12 cellular contexts compared by ENCODE assay signal in the genomic region with DNA sequence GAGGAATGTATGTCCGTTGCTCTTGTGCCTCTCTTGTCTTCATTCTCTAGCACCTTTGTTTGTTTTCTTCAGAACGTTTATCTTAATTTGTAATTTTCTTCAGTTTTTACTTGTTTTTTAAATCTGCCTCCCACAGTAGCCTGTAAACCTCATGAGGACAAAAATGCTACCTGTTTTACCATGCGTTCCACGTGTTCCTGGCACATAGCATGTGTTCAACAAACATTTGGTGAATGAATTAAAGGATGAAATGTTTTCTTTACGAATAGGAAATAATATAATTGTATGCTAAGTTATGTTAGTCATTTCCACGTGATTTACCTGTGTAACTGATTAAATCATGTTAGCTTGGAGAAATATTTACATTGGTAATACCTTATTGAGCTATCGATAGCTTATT. TPM values are rescaled to one million over a fixed set of nuclear protein-coding genes. Genes with fewer than 3 reads are reported as not detected.
DNase-seq lines count a peak whose midpoint lies in the region; ATAC-seq and TF ChIP-seq lines count a peak whose summit lies in the region.
"Had no signal": no experiment of that assay in that cellular context is flagged by ENCODE, and none has a peak within 500 bp of the region (broad histone marks: within the 10 kb centered on the region; RNA-seq: fewer than 3 reads in every experiment).

No MANE protein-coding gene starts in this region.

- H3K4me1 ChIP-seq in cardiac muscle cell (ENCODE audit: low read depth) (peaks cover 11% of the 10 kb centered on the region), hepatocyte (ENCODE audit: insufficient read depth) (peaks cover 11% of the 10 kb centered on the region)

- no peak for ATAC-seq in Right ventricle myocardium inferior
- ATAC-seq in activated B cell treated with CpG ODN at 0.5 μM for 24 hours (ENCODE audit: low read depth), result no peak
- no peak for ATAC-seq in stimulated activated naive B cell treated with anti-CD40 and anti-IgM and Interleukin-4, amounts not matched to agents 10 μg/mL and 1 μg/mL and 100 μg/mL, for 72 hours (replicated peaks)
- ATAC-seq in GM21360 (IDR thresholded peaks at IDR 0.05; ENCODE audit: unreplicated experiment), result no peak
- no peak for ATAC-seq in HG03097 (IDR thresholded peaks at IDR 0.05; ENCODE audit: low FRiP score, unreplicated experiment)

- H3K9me3 Mint-ChIP-seq in activated B cell treated with CpG ODN at 0.5 μM for 24 hours, result peaks cover 14% of the 10 kb centered on the region
- H3K9me3 Mint-ChIP-seq in stimulated activated naive B cell treated with anti-CD40 and anti-IgM and Interleukin-4, amounts not matched to agents 10 μg/mL and 1 μg/mL and 100 μg/mL, for 72 hours, result peaks cover 8 to 13% of the 10 kb centered on the region in 2 donors

- H3K9me3 ChIP-seq in cardiac muscle cell (ENCODE audit: low read depth) (no peaks in the 10 kb centered on the region), hepatocyte (ENCODE audit: low read depth) (no peaks in the 10 kb centered on the region)

- TF ChIP-seq CTCF in cardiac muscle cell (IDR thresholded peaks at IDR 0.05; ENCODE audit: low read depth, low read length) (no peak), activated B cell treated with CpG ODN at 0.5 μM for 24 hours (IDR thresholded peaks at IDR 0.05) (no peak), hepatocyte (IDR thresholded peaks at IDR 0.05; ENCODE audit: poor library complexity) (no peak)

- H3K9me2 ChIP-seq in hepatocyte (replicated peaks; ENCODE audit: insufficient read depth), result no peaks in the 10 kb centered on the region

- DNase-seq in cardiac muscle cell (ENCODE audit: low read depth in 1 of 2, low spot score in 1 of 2), result no peak
- DNase-seq in Right ventricle myocardium inferior (ENCODE audit: missing footprints), result no peak
- no peak for DNase-seq in activated B cell treated with CpG ODN at 0.5 μM for 24 hours
- DNase-seq in hepatocyte (ENCODE audit: low spot score), result no peak
- no peak for DNase-seq in stimulated activated naive B cell treated with anti-CD40 and anti-IgM and Interleukin-4, amounts not matched to agents 10 μg/mL and 1 μg/mL and 100 μg/mL, for 72 hours
- DNase-seq in NCI-H1092 (lab: John Stamatoyannopoulos, UW), result no peak
- DNase-seq: effector CD8-positive, alpha-beta T cell; islet precursor cell; NCI-H1694 treated with DMSO at 0.1 percent for 48 hours; SIG-M5 had no signal

- CTCF ChIA-PET in activated B cell treated with CpG ODN at 0.5 μM for 24 hours (lab: Charles Lee), result no interaction called here

- 79% methylated on average over 7 of the region's 7 CpGs for WGBS in hepatocyte (ENCODE audit: low lambda C conversion rate, missing lambda C conversion rate)

- H3K4me3 Mint-ChIP-seq in activated B cell treated with CpG ODN at 0.5 μM for 24 hours, result peak overlapping the region; percentile 98
- peak overlapping the region; percentile 57 to 92 for H3K4me3 Mint-ChIP-seq in stimulated activated naive B cell treated with anti-CD40 and anti-IgM and Interleukin-4, amounts not matched to agents 10 μg/mL and 1 μg/mL and 100 μg/mL, for 72 hours

- intact Hi-C loops in Right ventricle myocardium inferior (cut with DNase I) (no loop called here), activated B cell treated with CpG ODN at 0.5 μM for 24 hours (cut with micrococcal nuclease) (loop anchor here (10.0 kb wide), 1 partner anchor 1248 kb away; the partner anchor contains the start of gene LMBR1)

- H3K36me3 Mint-ChIP-seq in activated B cell treated with CpG ODN at 0.5 μM for 24 hours (ENCODE audit: low read depth), result peaks cover 66% of the 10 kb centered on the region
- peaks cover 47 to 65% of the 10 kb centered on the region in 2 donors for H3K36me3 Mint-ChIP-seq in stimulated activated naive B cell treated with anti-CD40 and anti-IgM and Interleukin-4, amounts not matched to agents 10 μg/mL and 1 μg/mL and 100 μg/mL, for 72 hours

- H3K27me3 Mint-ChIP-seq in activated B cell treated with CpG ODN at 0.5 μM for 24 hours, result no peaks in the 10 kb centered on the region
- no peaks in the 10 kb centered on the region for H3K27me3 Mint-ChIP-seq in stimulated activated naive B cell treated with anti-CD40 and anti-IgM and Interleukin-4, amounts not matched to agents 10 μg/mL and 1 μg/mL and 100 μg/mL, for 72 hours

- POLR2A ChIA-PET in activated B cell treated with CpG ODN at 0.5 μM for 24 hours (lab: Charles Lee), result no interaction called here

- peaks cover 26% of the 10 kb centered on the region for H4K20me1 ChIP-seq in hepatocyte (ENCODE audit: insufficient read depth, poor library complexity, severe bottlenecking)

- no peak overlapping the region for H3K27ac Mint-ChIP-seq in activated B cell treated with CpG ODN at 0.5 μM for 24 hours
- peak overlapping the region; percentile 47 for H3K27ac Mint-ChIP-seq in stimulated activated naive B cell treated with anti-CD40 and anti-IgM and Interleukin-4, amounts not matched to agents 10 μg/mL and 1 μg/mL and 100 μg/mL, for 72 hours

- peaks cover 66% of the 10 kb centered on the region for H3K4me1 Mint-ChIP-seq in activated B cell treated with CpG ODN at 0.5 μM for 24 hours
- peaks cover 28 to 69% of the 10 kb centered on the region in 2 donors for H3K4me1 Mint-ChIP-seq in stimulated activated naive B cell treated with anti-CD40 and anti-IgM and Interleukin-4, amounts not matched to agents 10 μg/mL and 1 μg/mL and 100 μg/mL, for 72 hours

- peaks cover 3% of the 10 kb centered on the region for H3K36me3 ChIP-seq in cardiac muscle cell
- H3K36me3 ChIP-seq in hepatocyte (replicated peaks; ENCODE audit: insufficient read depth, low read depth), result no peaks in the 10 kb centered on the region

- H3K27ac ChIP-seq in cardiac muscle cell, result no peak overlapping the region
- no peak overlapping the region for H3K27ac ChIP-seq in hepatocyte

- no peaks in the 10 kb centered on the region for H3K27me3 ChIP-seq in cardiac muscle cell
- H3K27me3 ChIP-seq in hepatocyte, result no peaks in the 10 kb centered on the region

- H3K4me2 ChIP-seq in hepatocyte, result peak overlapping the region; percentile 78

- no peak overlapping the region for H2AFZ ChIP-seq in hepatocyte

- H3K4me3 ChIP-seq in cardiac muscle cell (peak overlapping the region; percentile 92), hepatocyte (peak overlapping the region; percentile 19)

- peaks cover 86% of the 10 kb centered on the region for H3K79me2 ChIP-seq in hepatocyte

RNA-seq across cellular contexts. Expression of gene RBM33, which starts 2.2 kb away (rescaled TPM):
- total RNA-seq in cardiac muscle cell, result 19.6 and 51.1 TPM in 2 replicates
- 53.5 and 76.3 TPM in 2 replicates for polyA plus RNA-seq in cardiac muscle cell
- total RNA-seq in Right ventricle myocardium inferior, result 36.1 TPM
- 107 and 117 TPM in 2 replicates for total RNA-seq in activated B cell treated with CpG ODN at 0.5 μM for 24 hours
- 18.3 and 24.8 TPM in 2 replicates for total RNA-seq in hepatocyte
- 40.8 and 42.7 TPM in 2 replicates for polyA plus RNA-seq in hepatocyte
